1 cellular context compared by ENCODE assay signal in the genomic region with DNA sequence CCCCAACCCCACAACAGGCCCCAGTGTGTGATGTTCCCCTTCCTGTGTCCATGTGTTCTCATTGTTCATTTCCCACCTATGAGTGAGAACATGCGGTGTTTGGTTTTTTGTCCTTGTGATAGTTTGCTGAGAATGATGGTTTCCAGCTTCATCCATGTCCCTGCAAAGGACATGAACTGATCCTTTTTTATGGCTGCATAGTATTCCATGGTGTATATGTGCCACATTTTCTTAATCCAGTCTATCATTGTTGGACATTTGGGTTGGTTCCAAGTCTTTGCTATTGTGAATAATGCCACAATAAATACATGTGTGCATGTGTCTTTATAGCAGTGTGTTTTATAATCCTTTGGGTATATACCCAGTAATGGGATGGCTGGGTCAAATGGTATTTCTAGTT. TPM values are rescaled to one million over a fixed set of nuclear protein-coding genes. Genes with fewer than 3 reads are reported as not detected.
"Had no signal": no experiment of that assay in that cellular context is flagged by ENCODE, and none has a peak within 500 bp of the region (broad histone marks: within the 10 kb centered on the region; RNA-seq: fewer than 3 reads in every experiment).

No MANE protein-coding gene starts in this region.

RNA-seq across cellular contexts. Expression of a gene that starts 10.5 kb away (rescaled TPM):
- total RNA-seq: MCF 10A had no signal
